Comparison of ENCODE assay signal across 8 cellular contexts in genomic region chr5:172837640-172838039, GRCh38. TPM values are rescaled to one million over a fixed set of nuclear protein-coding genes. Genes with fewer than 3 reads are reported as not detected.
DNase-seq lines count a peak whose midpoint lies in the region; ATAC-seq, FAIRE-seq and TF ChIP-seq lines count a peak whose summit lies in the region.

No MANE protein-coding gene starts in this region.

- DNase-seq in GM13976 (ENCODE audit: low spot score) = peak; percentile 70
- DNase-seq in activated CD4-positive, CD25-positive, alpha-beta regulatory T cell treated with anti-CD3 and anti-CD28 coated beads, Interleukin-2, amount 50 U/mL, for 72 hours = peak; percentile 41
- DNase-seq in HepG2 (ENCODE audit: low spot score) = no peak
- peak; percentile 67 to 74 for DNase-seq in aorta
- no peak for DNase-seq in posterior vena cava (ENCODE audit: low spot score)
- DNase-seq in Kasumi-1 (lab: John Stamatoyannopoulos, UW) = no peak

- H3K79me2 ChIP-seq in HepG2 (ENCODE audit: insufficient read depth, low read length) = peaks cover 74% of the 10 kb centered on the region

- no peak for TF ChIP-seq EP300 in HepG2 (IDR thresholded peaks at IDR 0.05; ENCODE audit: low read depth in 2 of 2, low read length in 2 of 2)
- no peak for TF ChIP-seq EP300 in HepG2 (CRISPR knock-in tag; IDR thresholded peaks at IDR 0.05; ENCODE audit: borderline replicate concordance)

- H3K27ac ChIP-seq in HepG2 (ENCODE audit: extremely low read length, insufficient read depth, low read length) = no peak overlapping the region
- peak overlapping the region in 1 of 2 donors; percentile 52 for H3K27ac ChIP-seq in aorta (ENCODE audit: low read depth in 1 of 2, low read length in 2 of 2)

- no peak for TF ChIP-seq RAD21 in HepG2 (CRISPR knock-in tag; IDR thresholded peaks at IDR 0.05)

- WGBS in HepG2 (ENCODE audit: low lambda C conversion rate) = 97% methylated on average over 6 of the region's 7 CpGs
- 27 to 33% methylated on average over 7 of the region's 7 CpGs for WGBS in aorta, 2 donors

- H3K36me3 ChIP-seq in HepG2 (replicated peaks in 1 of 2; ENCODE audit: control insufficient read depth in 1 of 2, insufficient read depth in 2 of 2, low read length in 2 of 2) (peaks cover 2 to 11% of the 10 kb centered on the region in 2 experiments), aorta (ENCODE audit: control insufficient read depth in 1 of 2, insufficient read depth in 2 of 2, low read length in 1 of 2) (no peaks in the 10 kb centered on the region)

- H3K27me3 ChIP-seq in HepG2 (ENCODE audit: control insufficient read depth in 1 of 2, insufficient read depth in 2 of 2, low read length in 2 of 2) (no peaks in the 10 kb centered on the region; a peak in 1 of 5 replicates), aorta (ENCODE audit: control insufficient read depth in 1 of 2, insufficient read depth in 2 of 2, low read length in 1 of 2) (no peaks in the 10 kb centered on the region)

- in situ Hi-C loops in GM13976 (cut with MboI; ENCODE audit: low sequenced_read_pairs, unreplicated experiment) = no loop called here
- in situ Hi-C loops in HepG2 (cut with HindIII; ENCODE audit: extremely low pct_ligation_motif_present, low pct_unique_long_range_greater_than_20kb) = no loop called here

- H3K9me3 ChIP-seq in HepG2 (ENCODE audit: low read length) = no peaks in the 10 kb centered on the region
- no peaks in the 10 kb centered on the region for H3K9me3 ChIP-seq in aorta (ENCODE audit: control insufficient read depth, low read length)

- TF ChIP-seq POLR2A in HepG2 (IDR thresholded peaks at IDR 0.05; ENCODE audit: insufficient read depth in 1 of 2, low read depth in 2 of 2, low read length in 2 of 2) = no peak

- no peak for FAIRE-seq in HepG2 (lab: Jason Lieb, UNC)

- H4K20me1 ChIP-seq in HepG2 (ENCODE audit: insufficient read depth, low read length) = peaks cover 14% of the 10 kb centered on the region; the same call in 1 of the 2 replicates

- H3K4me3 ChIP-seq in HepG2 (replicated peaks in 1 of 3; ENCODE audit: insufficient read depth in 1 of 3, low read depth in 2 of 3, low read length in 3 of 3) = no peak overlapping the region
- no peak overlapping the region for H3K4me3 ChIP-seq in aorta (ENCODE audit: low read length in 2 of 2)

- H2AFZ ChIP-seq in HepG2 (ENCODE audit: low read length) = no peak overlapping the region

- TF ChIP-seq CTCF in GM13976 (IDR thresholded peaks at IDR 0.05; ENCODE audit: borderline replicate concordance, control extremely low read depth, extremely low read depth, insufficient read depth, missing control alignments) = no peak
- no peak for TF ChIP-seq CTCF in HepG2 (CRISPR knock-in tag; IDR thresholded peaks at IDR 0.05)

- CTCF ChIA-PET in HepG2 (lab: Yijun Ruan, JAX; ENCODE audit: low intra/inter-chr PET ratio, low total read pairs) = no interaction called here

- intact Hi-C loops in HepG2 (cut with micrococcal nuclease; ENCODE audit: unreplicated experiment) = no loop called here
- intact Hi-C loops in aorta (cut with DNase I) = no loop called here
- intact Hi-C loops in posterior vena cava (cut with DNase I) = no loop called here

- no peak overlapping the region for H3K4me2 ChIP-seq in HepG2 (ENCODE audit: low read depth, low read length)

- no peak overlapping the region for H3K9ac ChIP-seq in HepG2 (ENCODE audit: insufficient read depth, low read depth, low read length)

- H3K4me1 ChIP-seq in HepG2 (ENCODE audit: insufficient read depth, low read length) (peaks cover 52% of the 10 kb centered on the region), aorta (ENCODE audit: control insufficient read depth in 1 of 2, insufficient read depth in 2 of 2, low read length in 2 of 2) (peaks cover 0 to 6% of the 10 kb centered on the region in 2 donors)

- BruUV-seq in HepG2 (replicated peaks; lab: Mats Ljungman, UMichigan) = no TSS peak

- POLR2A ChIA-PET in HepG2 (lab: Yijun Ruan, JAX) = interaction anchor here (1.2 to 2.2 kb wide), 3 partner anchors 12 to 43 kb away, joined by 5 to 8 read pairs (median 7); no protein-coding TSS in a partner anchor

- ATAC-seq in GM21360 (IDR thresholded peaks at IDR 0.05; ENCODE audit: unreplicated experiment) (peak; percentile 65), HG03558 (IDR thresholded peaks at IDR 0.05; ENCODE audit: extremely low read depth, unreplicated experiment) (peak; percentile 72), HepG2 (no peak), aorta (ENCODE audit: low FRiP score) (no peak)

TF ChIP-seq in HepG2, 621 proteins besides CTCF, POLR2A, EP300 and RAD21 (continues in another document):
- TF ChIP-seq THAP9 (CRISPR knock-in tag; IDR thresholded peaks at IDR 0.05; ENCODE audit: borderline replicate concordance) (no peak), IRF2 (CRISPR knock-in tag; IDR thresholded peaks at IDR 0.05) (no peak), AGO2 (optimal IDR thresholded peaks at IDR 0.05; ENCODE audit: low read depth, low read length) (peak; percentile 25), ZNF687 (CRISPR knock-in tag; IDR thresholded peaks at IDR 0.05) (peak; percentile 30; the same call in 1 of the 2 replicates)

RNA-seq across cellular contexts. Expression of gene ERGIC1, which starts 3.6 kb away (rescaled TPM):
- 56.6 and 78.5 TPM in 2 replicates for total RNA-seq in HepG2 (2016; rRNA removed; fragmentation: Illumina TruSeq; extraction: Trizol)
- 56.7 and 59.9 TPM in 2 replicates for total RNA-seq in HepG2 (2016; cell fraction: cytosol; rRNA removed; fragmentation: Illumina TruSeq; extraction: Trizol; ENCODE audit: low read depth)
- total RNA-seq in HepG2 (2016; cell fraction: insoluble cytoplasmic fraction; rRNA removed; fragmentation: Illumina TruSeq; extraction: Trizol) = 51.2 and 75.8 TPM in 2 replicates
- total RNA-seq in HepG2 (2016; cell fraction: membrane; rRNA removed; fragmentation: Illumina TruSeq; extraction: Trizol) = 144 and 156 TPM in 2 replicates
- 57.0 and 67.0 TPM in 2 replicates for total RNA-seq in HepG2 (2016; cell fraction: nucleus; rRNA removed; fragmentation: Illumina TruSeq; extraction: Trizol)
- polyA plus RNA-seq in HepG2 (2011; rRNA removed) = 184 and 205 TPM in 2 replicates
- polyA plus RNA-seq in HepG2 (2011; cell fraction: cytosol; rRNA removed) = 216 and 224 TPM in 2 replicates
- polyA plus RNA-seq in HepG2 (2011; cell fraction: nucleus; rRNA removed) = 121 and 137 TPM in 2 replicates
- 145 and 175 TPM in 2 replicates for polyA plus RNA-seq in HepG2 (2012)
- 87.6 and 105 TPM in 2 replicates for polyA plus RNA-seq in HepG2 (2016; cell fraction: cytosol; fragmentation: Illumina TruSeq; extraction: Trizol; ENCODE audit: low read depth)
- 71.8 and 81.7 TPM in 2 replicates for polyA plus RNA-seq in HepG2 (2016; cell fraction: insoluble cytoplasmic fraction; fragmentation: Illumina TruSeq; extraction: Trizol; ENCODE audit: low read depth)
- 183 and 185 TPM in 2 replicates for polyA plus RNA-seq in HepG2 (2016; cell fraction: membrane; fragmentation: Illumina TruSeq; extraction: Trizol; ENCODE audit: low read depth)
- 94.6 and 95.4 TPM in 2 replicates for polyA plus RNA-seq in HepG2 (2016; cell fraction: nucleus; fragmentation: Illumina TruSeq; extraction: Trizol; ENCODE audit: insufficient read depth, low read depth)
- 179 and 302 TPM in 2 replicates for polyA minus RNA-seq in HepG2 (2011; rRNA and poly(A)+ RNA removed; ENCODE audit: low replicate concordance)
- 60.3 and 74.0 TPM in 2 replicates for polyA minus RNA-seq in HepG2 (2011; cell fraction: cytosol; rRNA and poly(A)+ RNA removed)
- 85.1 and 89.6 TPM in 2 replicates for polyA minus RNA-seq in HepG2 (2011; cell fraction: nucleus; rRNA and poly(A)+ RNA removed)
- total RNA-seq in aorta = 100 to 1,000 TPM; 135 to 170 TPM
- polyA plus RNA-seq in aorta = 100 to 1,000 TPM; 122 to 125 TPM
- total RNA-seq in posterior vena cava = 100 to 1,000 TPM; 140 to 169 TPM

Comparison
In these comparisons a context has a peak if more than half of its experiments do, and no peak if none do; other contexts are left out.
1. DNase-seq: peak in GM13976 (single experiment), activated CD4-positive, CD25-positive, alpha-beta regulatory T cell treated with anti-CD3 and anti-CD28 coated beads, Interleukin-2, amount 50 U/mL, for 72 hours (single experiment) and aorta (2 of 2); none in HepG2 (single experiment), posterior vena cava (single experiment) and Kasumi-1 (0 of 2).
2. ATAC-seq: peak in GM21360 (single experiment) and HG03558 (single experiment); none in HepG2 (single experiment) and aorta (single experiment).